In genomic region chr7:44965441-44965903, GRCh38 we compare ENCODE assay signal across 1 cellular context.
TF ChIP-seq lines count a peak whose summit lies in the region.

No MANE protein-coding gene starts in this region.

TF ChIP-seq in GM12878, 131 proteins besides CTCF, POLR2A, EP300 and RAD21:
- TF ChIP-seq BHLHE40 (IDR thresholded peaks at IDR 0.05; ENCODE audit: borderline replicate concordance in 1 of 2, low read depth in 2 of 2, low read length in 1 of 2), result no peak
- TF ChIP-seq POLR2AphosphoS5 (IDR thresholded peaks at IDR 0.05; ENCODE audit: low read length), result 0 out of 2 replicates have a peak, but pooled peaks have one; percentile 9
